23 cellular contexts compared by ENCODE assay signal in genomic region chr10:63921932-63922713, GRCh38.
DNase-seq lines count a peak whose midpoint lies in the region; ATAC-seq and TF ChIP-seq lines count a peak whose summit lies in the region.
"Had no signal": no experiment of that assay in that cellular context is flagged by ENCODE, and none has a peak within 500 bp of the region (broad histone marks: within the 10 kb centered on the region; RNA-seq: fewer than 3 reads in every experiment).

No MANE protein-coding gene starts in this region.

- H3K79me2 ChIP-seq in Karpas-422 (ENCODE audit: low read length), result no peaks in the 10 kb centered on the region
- H3K79me2 ChIP-seq: hepatocyte had no signal

- H3K27me3 Mint-ChIP-seq in nephron progenitor cell (ENCODE audit: low read depth, poor library complexity), result peaks cover 5% of the 10 kb centered on the region

- H3K4me3 Mint-ChIP-seq in nephron progenitor cell, result no peak overlapping the region
- H3K4me3 Mint-ChIP-seq: activated CD4-positive, alpha-beta memory T cell treated with anti-CD3 and anti-CD28 coated beads, Interleukin-2, amount 10 ng/mL, durations not matched to agents 7 days and 5 days; activated naive CD8-positive, alpha-beta T cell treated with anti-CD3 and anti-CD28 coated beads, Interleukin-2, amount 50 U/mL, for 24 hours; effector memory CD8-positive, alpha-beta T cell; immature natural killer cell; naive thymus-derived CD8-positive, alpha-beta T cell had no signal

- intact Hi-C loops in gastrocnemius medialis (cut with DNase I; ENCODE audit: low total_unique reads), result no loop called here

- H3K27ac Mint-ChIP-seq in nephron progenitor cell, result peak overlapping the region; percentile 40
- H3K27ac Mint-ChIP-seq: activated CD4-positive, alpha-beta memory T cell treated with anti-CD3 and anti-CD28 coated beads, Interleukin-2, amount 10 ng/mL, durations not matched to agents 7 days and 5 days; activated naive CD8-positive, alpha-beta T cell treated with anti-CD3 and anti-CD28 coated beads, Interleukin-2, amount 50 U/mL, for 24 hours; effector memory CD8-positive, alpha-beta T cell; immature natural killer cell; naive thymus-derived CD8-positive, alpha-beta T cell had no signal

- DNase-seq in G401 (ENCODE audit: low spot score) (peak; percentile 59), NCI-H446 treated with DMSO at 0.1 percent for 48 hours (lab: John Stamatoyannopoulos, UW) (peak; percentile 56), cerebellar cortex (ENCODE audit: low spot score) (peak; percentile 63), nephron progenitor cell (no peak), Karpas-422 (no peak), gastrocnemius medialis (no peak), NCI-H2029 (lab: John Stamatoyannopoulos, UW) (no peak)
- DNase-seq: activated CD4-positive, alpha-beta memory T cell treated with anti-CD3 and anti-CD28 coated beads, Interleukin-2, amount 10 ng/mL, durations not matched to agents 7 days and 5 days; activated effector memory CD4-positive, alpha-beta T cell treated with Interleukin-2 at 50 U/mL for 16 hours; activated naive CD8-positive, alpha-beta T cell treated with anti-CD3 and anti-CD28 coated beads, Interleukin-2, amount 50 U/mL, for 24 hours; brain microvascular endothelial cell; effector memory CD8-positive, alpha-beta T cell; foreskin melanocyte; immature natural killer cell; naive thymus-derived CD8-positive, alpha-beta T cell; NCI-H345; right cardiac atrium; stimulated activated naive CD4-positive, alpha-beta T cell treated with Interleukin-2 at 50 U/mL for 16 hours; T-helper 9 cell; testis had no signal

- H3K9me3 ChIP-seq in Karpas-422 (ENCODE audit: low read length), result no peaks in the 10 kb centered on the region
- H3K9me3 ChIP-seq in gastrocnemius medialis, result no peaks in the 10 kb centered on the region
- H3K9me3 ChIP-seq: testis had no signal

- no peak for ATAC-seq in HG03159 (IDR thresholded peaks at IDR 0.05; ENCODE audit: unreplicated experiment)
- ATAC-seq in gastrocnemius medialis, result no peak
- ATAC-seq: activated naive CD8-positive, alpha-beta T cell treated with anti-CD3 and anti-CD28 coated beads, Interleukin-2, amount 50 U/mL, for 24 hours; effector memory CD8-positive, alpha-beta T cell; naive thymus-derived CD8-positive, alpha-beta T cell; right cardiac atrium; Right ventricle myocardium inferior had no signal

- no peak overlapping the region for H2AFZ ChIP-seq in Karpas-422 (ENCODE audit: low read length)
- H2AFZ ChIP-seq: hepatocyte had no signal

- no peak for TF ChIP-seq POLR2A in gastrocnemius medialis (IDR thresholded peaks at IDR 0.05)

- TF ChIP-seq CTCF in nephron progenitor cell (IDR thresholded peaks at IDR 0.05) (no peak), gastrocnemius medialis (IDR thresholded peaks at IDR 0.05 in 4 of 5, conservative IDR thresholded peaks at IDR 0.05 in 1 of 5) (no peak)

- no peak overlapping the region for H3K9ac ChIP-seq in Karpas-422 (ENCODE audit: low read length)

- H3K27me3 ChIP-seq in Karpas-422 (ENCODE audit: low read length) (no peaks in the 10 kb centered on the region), gastrocnemius medialis (no peaks in the 10 kb centered on the region)
- H3K27me3 ChIP-seq: brain microvascular endothelial cell, hepatocyte, testis had no signal

- H3K36me3 ChIP-seq in Karpas-422 (ENCODE audit: insufficient read depth, low read length) (no peaks in the 10 kb centered on the region), gastrocnemius medialis (no peaks in the 10 kb centered on the region)
- H3K36me3 ChIP-seq: brain microvascular endothelial cell had no signal

- H3K27ac ChIP-seq in Karpas-422 (ENCODE audit: low read length), result no peak overlapping the region
- no peak overlapping the region for H3K27ac ChIP-seq in gastrocnemius medialis
- H3K27ac ChIP-seq: brain microvascular endothelial cell, hepatocyte, testis had no signal

- H3K9me2 ChIP-seq in Karpas-422 (replicated peaks; ENCODE audit: insufficient read depth, low read length), result no peaks in the 10 kb centered on the region

- no peak overlapping the region for H3K4me2 ChIP-seq in Karpas-422 (ENCODE audit: low read depth, low read length, poor library complexity, severe bottlenecking)
- H3K4me2 ChIP-seq: hepatocyte had no signal

- H4K20me1 ChIP-seq in Karpas-422 (ENCODE audit: insufficient read depth, low read depth, low read length), result no peaks in the 10 kb centered on the region

- H3K36me3 Mint-ChIP-seq in nephron progenitor cell (ENCODE audit: low read depth), result no peaks in the 10 kb centered on the region
- H3K36me3 Mint-ChIP-seq: immature natural killer cell; naive thymus-derived CD8-positive, alpha-beta T cell had no signal

- H3K9me3 Mint-ChIP-seq in nephron progenitor cell, result no peaks in the 10 kb centered on the region
- H3K9me3 Mint-ChIP-seq: activated CD4-positive, alpha-beta memory T cell treated with anti-CD3 and anti-CD28 coated beads, Interleukin-2, amount 10 ng/mL, durations not matched to agents 7 days and 5 days; activated naive CD8-positive, alpha-beta T cell treated with anti-CD3 and anti-CD28 coated beads, Interleukin-2, amount 50 U/mL, for 24 hours; effector memory CD8-positive, alpha-beta T cell had no signal

- H3K4me1 Mint-ChIP-seq in nephron progenitor cell, result peaks cover 31% of the 10 kb centered on the region
- H3K4me1 Mint-ChIP-seq: activated CD4-positive, alpha-beta memory T cell treated with anti-CD3 and anti-CD28 coated beads, Interleukin-2, amount 10 ng/mL, durations not matched to agents 7 days and 5 days; activated naive CD8-positive, alpha-beta T cell treated with anti-CD3 and anti-CD28 coated beads, Interleukin-2, amount 50 U/mL, for 24 hours; immature natural killer cell; naive thymus-derived CD8-positive, alpha-beta T cell had no signal

- H3K4me3 ChIP-seq in Karpas-422 (ENCODE audit: low read length) (no peak overlapping the region), gastrocnemius medialis (no peak overlapping the region)
- H3K4me3 ChIP-seq: hepatocyte, testis had no signal

- peaks cover 10% of the 10 kb centered on the region for H3K4me1 ChIP-seq in Karpas-422 (ENCODE audit: low read length)
- no peaks in the 10 kb centered on the region for H3K4me1 ChIP-seq in gastrocnemius medialis
- H3K4me1 ChIP-seq: testis had no signal

- in situ Hi-C loops in G401 (cut with HindIII; ENCODE audit: low sequenced_read_pairs) (no loop called here), gastrocnemius medialis (cut with MboI; ENCODE audit: low sequenced_read_pairs in 4 of 4) (no loop called here)

Comparison
In these comparisons a context has a peak if more than half of its experiments do, and no peak if none do; other contexts are left out.
1. DNase-seq: peak in G401 (single experiment), NCI-H446 treated with DMSO at 0.1 percent for 48 hours (single experiment) and cerebellar cortex (single experiment); none in nephron progenitor cell (single experiment), Karpas-422 (single experiment), gastrocnemius medialis (0 of 2) and NCI-H2029 (single experiment).